ENCODE assay signal across 10 cellular contexts in genomic region chr12:104083769-104084475, GRCh38. TPM values are rescaled to one million over a fixed set of nuclear protein-coding genes. Genes with fewer than 3 reads are reported as not detected.
DNase-seq lines count a peak whose midpoint lies in the region; ATAC-seq, FAIRE-seq and TF ChIP-seq lines count a peak whose summit lies in the region.
"Had no signal": no experiment of that assay in that cellular context is flagged by ENCODE, and none has a peak within 500 bp of the region (broad histone marks: within the 10 kb centered on the region; RNA-seq: fewer than 3 reads in every experiment).

No MANE protein-coding gene starts in this region.

- H3K79me1 ChIP-seq in IMR-90 (ENCODE audit: low read depth in 1 of 2, low read length in 2 of 2) = peaks cover 13 to 15% of the 10 kb centered on the region in 2 experiments

- no peak for TF ChIP-seq CTCF in IMR-90 (conservative IDR thresholded peaks at IDR 0.05; ENCODE audit: low read depth, low read length)
- TF ChIP-seq CTCF in kidney (IDR thresholded peaks at IDR 0.05; ENCODE audit: borderline replicate concordance, extremely low read depth, insufficient read depth) = no peak

- no peak overlapping the region for H2BK120ac ChIP-seq in IMR-90 (ENCODE audit: low read depth, low read length)

- H4K5ac ChIP-seq in IMR-90 (ENCODE audit: low read depth, low read length) = no peak overlapping the region

- peak; percentile 76 for ATAC-seq in activated CD8-positive, alpha-beta memory T cell treated with anti-CD3 and anti-CD28 coated beads, Interleukin-2, amount 10 ng/mL, durations not matched to agents 7 days and 5 days
- peak; percentile 71 for ATAC-seq in HG02623 (IDR thresholded peaks at IDR 0.05; ENCODE audit: unreplicated experiment)
- ATAC-seq in IMR-90 (ENCODE audit: low read depth) = no peak

- no peak overlapping the region for H3K4ac ChIP-seq in IMR-90 (ENCODE audit: low read depth, low read length)

- no peaks in the 10 kb centered on the region for H3K27me3 ChIP-seq in IMR-90 (ENCODE audit: control insufficient read depth, insufficient read depth, low read length)

- H3K18ac ChIP-seq in IMR-90 (ENCODE audit: low read depth, low read length) = no peak overlapping the region

- no peaks in the 10 kb centered on the region for H4K20me1 ChIP-seq in IMR-90 (ENCODE audit: insufficient read depth, low read length)

- H3K23ac ChIP-seq in IMR-90 (ENCODE audit: low read depth, low read length) = no peak overlapping the region

- BruUV-seq in IMR-90 (replicated peaks; lab: Mats Ljungman, UMichigan) = no TSS peak

- peaks cover 40% of the 10 kb centered on the region for H3K36me3 Mint-ChIP-seq in activated CD8-positive, alpha-beta memory T cell treated with anti-CD3 and anti-CD28 coated beads, Interleukin-2, amount 10 ng/mL, durations not matched to agents 7 days and 5 days

- H3K14ac ChIP-seq in IMR-90 (replicated peaks; ENCODE audit: low read depth, low read length) = no peak overlapping the region

- CTCF ChIA-PET in activated CD8-positive, alpha-beta memory T cell treated with anti-CD3 and anti-CD28 coated beads, Interleukin-2, amount 10 ng/mL, durations not matched to agents 7 days and 5 days (lab: Charles Lee) = interaction anchor here (0.6 to 1.6 kb wide), 2 partner anchors 25 to 204 kb away, joined by 3 to 5 read pairs; no protein-coding TSS in a partner anchor
- CTCF ChIA-PET in IMR-90 (lab: Yijun Ruan, JAX) = interaction anchor here (1.2 to 1.3 kb wide), 2 partner anchors 16 to 135 kb away, joined by 3 read pairs; no protein-coding TSS in a partner anchor

- dilution Hi-C loops in IMR-90 (cut with HindIII; ENCODE audit: low sequenced_read_pairs, unreplicated experiment) = no loop called here

- peak; percentile 47 for DNase-seq in activated CD8-positive, alpha-beta memory T cell treated with anti-CD3 and anti-CD28 coated beads, Interleukin-2, amount 10 ng/mL, durations not matched to agents 7 days and 5 days
- DNase-seq in activated CD8-positive, alpha-beta memory T cell treated with anti-CD3 and anti-CD28 coated beads, Interleukin-2, amount 50 U/mL, for 4 hours = no peak
- no peak for DNase-seq in IMR-90
- DNase-seq in stimulated activated CD8-positive, alpha-beta memory T cell treated with anti-CD3 and anti-CD28 coated beads, Interleukin-4, amount 100 ng/mL, for 24 hours (ENCODE audit: low read depth) = peak; percentile 11
- no peak for DNase-seq in kidney
- DNase-seq in amygdala (lab: John Stamatoyannopoulos, UW) = no peak
- DNase-seq in SHP77 treated with DMSO at 0.1 percent for 48 hours (lab: John Stamatoyannopoulos, UW) = no peak
- DNase-seq: naive B cell, T-helper 9 cell had no signal

- in situ Hi-C loops in IMR-90 (cut with MboI; ENCODE audit: low sequenced_read_pairs) = no loop called here

- peaks cover 17% of the 10 kb centered on the region for H3K4me1 Mint-ChIP-seq in activated CD8-positive, alpha-beta memory T cell treated with anti-CD3 and anti-CD28 coated beads, Interleukin-2, amount 10 ng/mL, durations not matched to agents 7 days and 5 days
- H3K4me1 Mint-ChIP-seq: naive B cell had no signal

- H2BK20ac ChIP-seq in IMR-90 (ENCODE audit: low read depth, low read length) = no peak overlapping the region

- no peak for FAIRE-seq in kidney (lab: Jason Lieb, UNC)

- H4K91ac ChIP-seq in IMR-90 (ENCODE audit: insufficient read depth, low read depth, low read length) = no peak overlapping the region

- H3K4me1 ChIP-seq in IMR-90 (ENCODE audit: control insufficient read depth, insufficient read depth, low read length) = peaks cover 3% of the 10 kb centered on the region; the same call in 1 of the 2 replicates
- no peaks in the 10 kb centered on the region for H3K4me1 ChIP-seq in kidney (ENCODE audit: control insufficient read depth in 1 of 2, insufficient read depth in 1 of 2, low read depth in 1 of 2, low read length in 2 of 2)

- peak overlapping the region; percentile 2 for H3K27ac Mint-ChIP-seq in activated CD8-positive, alpha-beta memory T cell treated with anti-CD3 and anti-CD28 coated beads, Interleukin-2, amount 10 ng/mL, durations not matched to agents 7 days and 5 days
- H3K27ac Mint-ChIP-seq: naive B cell had no signal

- no peaks in the 10 kb centered on the region for H3K27me3 Mint-ChIP-seq in activated CD8-positive, alpha-beta memory T cell treated with anti-CD3 and anti-CD28 coated beads, Interleukin-2, amount 10 ng/mL, durations not matched to agents 7 days and 5 days
- H3K27me3 Mint-ChIP-seq: naive B cell had no signal

- H2AFZ ChIP-seq in IMR-90 (replicated peaks; ENCODE audit: low read length, poor library complexity) = no peak overlapping the region

- H2AK9ac ChIP-seq in IMR-90 (replicated peaks; ENCODE audit: low read depth, low read length, poor library complexity) = no peak overlapping the region

- H3K9me3 ChIP-seq in IMR-90 (ENCODE audit: control insufficient read depth, insufficient read depth, low read length) = no peaks in the 10 kb centered on the region
- H3K9me3 ChIP-seq in kidney (ENCODE audit: control insufficient read depth in 1 of 2, low read length in 2 of 2) = no peaks in the 10 kb centered on the region

- H3K9me3 Mint-ChIP-seq in activated CD8-positive, alpha-beta memory T cell treated with anti-CD3 and anti-CD28 coated beads, Interleukin-2, amount 10 ng/mL, durations not matched to agents 7 days and 5 days (ENCODE audit: low read depth) = no peaks in the 10 kb centered on the region
- H3K9me3 Mint-ChIP-seq: naive B cell had no signal

- peak overlapping the region; percentile 33 for H2BK5ac ChIP-seq in IMR-90 (ENCODE audit: low read depth, low read length, poor library complexity, severe bottlenecking)

- H4K8ac ChIP-seq in IMR-90 (ENCODE audit: low read depth in 2 of 2, low read length in 2 of 2) = no peak overlapping the region

- no peak for TF ChIP-seq RAD21 in IMR-90 (IDR thresholded peaks at IDR 0.05; ENCODE audit: low read length)

- H3K4me3 Mint-ChIP-seq in activated CD8-positive, alpha-beta memory T cell treated with anti-CD3 and anti-CD28 coated beads, Interleukin-2, amount 10 ng/mL, durations not matched to agents 7 days and 5 days = no peak overlapping the region
- H3K4me3 Mint-ChIP-seq: naive B cell had no signal

- WGBS in IMR-90 (ENCODE audit: extremely low coverage in 2 of 2, insufficient read length in 1 of 2), 2 experiments = 100% methylated on average over 5 of the region's 8 CpGs; no CpG with 5 or more reads in 1 of the 2 experiments

- no peak overlapping the region for H2BK15ac ChIP-seq in IMR-90 (ENCODE audit: low read depth, low read length)

- H3K4me3 ChIP-seq in IMR-90 (ENCODE audit: insufficient read depth, low read depth, low read length) (no peak overlapping the region), kidney (ENCODE audit: low read length in 2 of 2) (no peak overlapping the region)

- peaks cover under 1% of the 10 kb centered on the region; the same call in 1 of the 2 replicates for H3K9me1 ChIP-seq in IMR-90 (ENCODE audit: insufficient read depth, low read length)

- no peak overlapping the region for H2AK5ac ChIP-seq in IMR-90 (ENCODE audit: low read depth, low read length)

- POLR2A ChIA-PET in IMR-90 (lab: Charles Lee; ENCODE audit: unreplicated experiment) = no interaction called here

- H3K56ac ChIP-seq in IMR-90 (ENCODE audit: extremely low read depth, insufficient read depth, low read length) = no peak overlapping the region

- intact Hi-C loops in IMR-90 (cut with micrococcal nuclease) = no loop called here
- intact Hi-C loops in kidney (cut with DNase I) = no loop called here

- TF ChIP-seq POLR2A in IMR-90 (IDR thresholded peaks at IDR 0.05; ENCODE audit: low read depth, low read length) = no peak

- H3K36me3 ChIP-seq in IMR-90 (ENCODE audit: control insufficient read depth, insufficient read depth, low read length) (peaks cover 32% of the 10 kb centered on the region), kidney (ENCODE audit: control insufficient read depth in 1 of 2, insufficient read depth in 2 of 2, low read length in 2 of 2) (peaks cover 22 to 27% of the 10 kb centered on the region in 2 donors)

- H3K27ac ChIP-seq in IMR-90 (ENCODE audit: insufficient read depth, low read length) (no peak overlapping the region), kidney (ENCODE audit: low read depth in 2 of 2, low read length in 2 of 2) (no peak overlapping the region)

- H3K9ac ChIP-seq in IMR-90 (ENCODE audit: low read depth, low read length) = no peak overlapping the region
- H3K9ac ChIP-seq in kidney (ENCODE audit: low read length in 2 of 2) = no peak overlapping the region

- no peak overlapping the region for H3K4me2 ChIP-seq in IMR-90 (ENCODE audit: low read depth, low read length)

TF ChIP-seq in IMR-90, 13 proteins besides CTCF, POLR2A, EP300 and RAD21:
- no peak for TF ChIP-seq SMC3 (IDR thresholded peaks at IDR 0.05; ENCODE audit: low read depth, low read length)

RNA-seq across cellular contexts. Expression of gene HCFC2, which starts 19.6 kb away (rescaled TPM):
- total RNA-seq in activated CD8-positive, alpha-beta memory T cell treated with anti-CD3 and anti-CD28 coated beads, Interleukin-2, amount 10 ng/mL, durations not matched to agents 7 days and 5 days = 10 to 100 TPM; 12.7 to 15.2 TPM
- total RNA-seq in IMR-90 (2012; rRNA removed) (33.3 and 34.2 TPM in 2 replicates), kidney (18.1 TPM)
- polyA plus RNA-seq in IMR-90 (2012; rRNA removed) (10.7 and 12.0 TPM in 2 replicates), kidney (ENCODE audit: insufficient read depth, low read depth, low replicate concordance) (6.0 TPM)
- 2.1 and 2.8 TPM in 2 replicates for polyA plus RNA-seq in IMR-90 (2012; cell fraction: cytosol; rRNA removed)
- polyA plus RNA-seq in IMR-90 (2012; cell fraction: nucleus; rRNA removed; ENCODE audit: low replicate concordance) = 3.9 and 35.5 TPM in 2 replicates

RNA-seq across cellular contexts. Expression of gene GLT8D2, which starts 33.9 kb away (rescaled TPM):
- total RNA-seq in activated CD8-positive, alpha-beta memory T cell treated with anti-CD3 and anti-CD28 coated beads, Interleukin-2, amount 10 ng/mL, durations not matched to agents 7 days and 5 days = under 1 TPM; 0.40 to 0.41 TPM
- 30.8 and 33.5 TPM in 2 replicates for total RNA-seq in IMR-90 (2012; rRNA removed)
- polyA plus RNA-seq in IMR-90 (2012; rRNA removed) = 43.3 and 47.9 TPM in 2 replicates
- 19.6 and 26.2 TPM in 2 replicates for polyA plus RNA-seq in IMR-90 (2012; cell fraction: cytosol; rRNA removed)
- 11.9 and 45.6 TPM in 2 replicates for polyA plus RNA-seq in IMR-90 (2012; cell fraction: nucleus; rRNA removed; ENCODE audit: low replicate concordance)
- total RNA-seq in kidney = 7.7 TPM
- 7.0 TPM for polyA plus RNA-seq in kidney (ENCODE audit: insufficient read depth, low read depth, low replicate concordance)

RNA-seq across cellular contexts. Expression of gene NFYB, which starts 54.1 kb away (rescaled TPM):
- total RNA-seq in activated CD8-positive, alpha-beta memory T cell treated with anti-CD3 and anti-CD28 coated beads, Interleukin-2, amount 10 ng/mL, durations not matched to agents 7 days and 5 days = 10 to 100 TPM; 23.8 to 24.2 TPM
- total RNA-seq in IMR-90 (2012; rRNA removed) (22.2 and 31.4 TPM in 2 replicates), kidney (31.1 TPM)
- polyA plus RNA-seq in IMR-90 (2012; rRNA removed) (19.8 and 28.4 TPM in 2 replicates), kidney (ENCODE audit: insufficient read depth, low read depth, low replicate concordance) (24.6 TPM)
- polyA plus RNA-seq in IMR-90 (2012; cell fraction: cytosol; rRNA removed) = 4.2 and 8.0 TPM in 2 replicates
- polyA plus RNA-seq in IMR-90 (2012; cell fraction: nucleus; rRNA removed; ENCODE audit: low replicate concordance) = 3.5 and 32.9 TPM in 2 replicates

Comparison
In these comparisons a context has a peak if more than half of its experiments do, and no peak if none do; other contexts are left out.
1. DNase-seq: peak in activated CD8-positive, alpha-beta memory T cell treated with anti-CD3 and anti-CD28 coated beads, Interleukin-2, amount 10 ng/mL, durations not matched to agents 7 days and 5 days (single experiment) and stimulated activated CD8-positive, alpha-beta memory T cell treated with anti-CD3 and anti-CD28 coated beads, Interleukin-4, amount 100 ng/mL, for 24 hours (single experiment); none in activated CD8-positive, alpha-beta memory T cell treated with anti-CD3 and anti-CD28 coated beads, Interleukin-2, amount 50 U/mL, for 4 hours (single experiment), IMR-90 (single experiment), kidney (single experiment), amygdala (0 of 56) and SHP77 treated with DMSO at 0.1 percent for 48 hours (single experiment).